ENCODE assay signal across 26 cellular contexts in genomic region chr12:26548227-26548626, GRCh38.
"Had no signal": no experiment of that assay in that cellular context is flagged by ENCODE, and none has a peak within 500 bp of the region (broad histone marks: within the 10 kb centered on the region; RNA-seq: fewer than 3 reads in every experiment).

No MANE protein-coding gene starts in this region.

- H3K4me3 ChIP-seq: ascending aorta, breast epithelium, cardiac muscle cell, coronary artery, esophagus muscularis mucosa, gastrocnemius medialis had no signal

- H3K27ac ChIP-seq: ascending aorta, breast epithelium, cardiac muscle cell, coronary artery, esophagus muscularis mucosa, foreskin keratinocyte, gastrocnemius medialis had no signal

- H3K4me1 ChIP-seq: ascending aorta, breast epithelium, esophagus muscularis mucosa, foreskin keratinocyte had no signal

- DNase-seq: activated CD4-positive, alpha-beta memory T cell treated with anti-CD3 and anti-CD28 coated beads for 36 hours; activated CD4-positive, alpha-beta T cell treated with anti-CD3 and anti-CD28 coated beads for 36 hours; activated CD4-positive, alpha-beta T cell treated with anti-CD3 and anti-CD28 coated beads, Interleukin-2, amount 10 ng/mL, durations not matched to agents 24 days and 14 days; activated CD4-positive, CD25-positive, alpha-beta regulatory T cell; activated CD4-positive, CD25-positive, alpha-beta regulatory T cell treated with anti-CD3 and anti-CD28 coated beads, Interleukin-2, amount 50 U/mL, for 72 hours; activated CD8-positive, alpha-beta memory T cell treated with anti-CD3 and anti-CD28 coated beads, Interleukin-2, amount 10 ng/mL, durations not matched to agents 7 days and 5 days; activated CD8-positive, alpha-beta memory T cell treated with anti-CD3 and anti-CD28 coated beads, Interleukin-2, amount 50 U/mL, for 4 hours; activated CD8-positive, alpha-beta T cell treated with anti-CD3 and anti-CD28 coated beads, Interleukin-2, amount 10 ng/mL, durations not matched to agents 7 days and 5 days; activated effector memory CD4-positive, alpha-beta T cell treated with anti-CD3 and anti-CD28 coated beads, Interleukin-2, amount 50 U/mL, for 16 hours; activated naive CD4-positive, alpha-beta T cell treated with anti-CD3 and anti-CD28 coated beads for 36 hours; activated naive CD8-positive, alpha-beta T cell treated with anti-CD3 and anti-CD28 coated beads for 36 hours; activated naive CD8-positive, alpha-beta T cell treated with anti-CD3 and anti-CD28 coated beads, Interleukin-2, amount 50 U/mL, for 24 hours; activated T-cell treated with anti-CD3 and anti-CD28 coated beads, Interleukin-2, amount 50 U/mL, for 1 hour; activated T-cell treated with anti-CD3 and anti-CD28 coated beads, Interleukin-2, amount 50 U/mL, for 48 hours; effector CD4-positive, alpha-beta T cell; effector memory CD8-positive, alpha-beta T cell; erythroblast; foreskin keratinocyte; gastrocnemius medialis; glutamatergic neuron; T-helper 2 cell had no signal

- H3K27me3 ChIP-seq: ascending aorta, breast epithelium, esophagus muscularis mucosa, foreskin keratinocyte, gastrocnemius medialis had no signal

- ATAC-seq: activated CD4-positive, alpha-beta T cell treated with anti-CD3 and anti-CD28 coated beads for 36 hours; activated CD8-positive, alpha-beta memory T cell treated with anti-CD3 and anti-CD28 coated beads, Interleukin-2, amount 10 ng/mL, durations not matched to agents 7 days and 5 days; activated CD8-positive, alpha-beta T cell treated with anti-CD3 and anti-CD28 coated beads, Interleukin-2, amount 10 ng/mL, durations not matched to agents 7 days and 5 days; activated naive CD8-positive, alpha-beta T cell treated with anti-CD3 and anti-CD28 coated beads, Interleukin-2, amount 50 U/mL, for 24 hours; effector memory CD8-positive, alpha-beta T cell; foreskin keratinocyte; gastrocnemius medialis had no signal

- H3K9me3 ChIP-seq: ascending aorta, breast epithelium, esophagus muscularis mucosa, gastrocnemius medialis had no signal

- H3K36me3 ChIP-seq: breast epithelium, cardiac muscle cell, gastrocnemius medialis had no signal
